32 cellular contexts compared by ENCODE assay signal in the genomic region with DNA sequence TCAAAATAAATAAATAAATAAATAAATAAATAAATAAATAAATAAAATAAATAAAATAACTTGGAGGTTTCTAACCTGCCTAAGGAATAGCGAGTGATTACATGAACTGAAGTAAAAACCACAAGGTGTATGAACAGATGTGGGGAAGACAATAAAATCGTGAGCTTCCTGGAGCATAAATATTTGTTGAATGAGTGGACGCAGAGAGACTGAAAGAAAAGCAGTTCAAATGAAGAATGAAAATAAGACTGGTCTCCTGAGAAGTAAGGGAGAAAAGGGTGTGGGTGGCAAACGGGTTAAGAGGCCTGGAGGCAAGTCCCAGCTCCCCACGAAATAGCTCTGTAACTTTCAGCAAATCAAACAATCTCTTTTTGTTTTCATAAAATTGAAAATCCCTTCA. TPM values are rescaled to one million over a fixed set of nuclear protein-coding genes. Genes with fewer than 3 reads are reported as not detected.
A peak's percentile ranks its signal among the peaks of the same experiment; 100 is the strongest.
DNase-seq lines count a peak whose midpoint lies in the region; ATAC-seq, FAIRE-seq and TF ChIP-seq lines count a peak whose summit lies in the region.
"Had no signal": no experiment of that assay in that cellular context is flagged by ENCODE, and none has a peak within 500 bp of the region (broad histone marks: within the 10 kb centered on the region; RNA-seq: fewer than 3 reads in every experiment).

No MANE protein-coding gene starts in this region.

- H3K36me3 ChIP-seq in astrocyte (ENCODE audit: insufficient read depth, low read length) (no peaks in the 10 kb centered on the region), osteoblast (ENCODE audit: insufficient read depth, low read length) (no peaks in the 10 kb centered on the region)
- no peaks in the 10 kb centered on the region for H3K36me3 ChIP-seq in CD8-positive, alpha-beta T cell (ENCODE audit: insufficient read depth, low read length)
- H3K36me3 ChIP-seq: adrenal gland, brain microvascular endothelial cell, right atrium auricular region, upper lobe of right lung had no signal

- no peaks in the 10 kb centered on the region for H3K79me2 ChIP-seq in astrocyte (ENCODE audit: insufficient read depth, low read length)
- no peaks in the 10 kb centered on the region for H3K79me2 ChIP-seq in osteoblast (ENCODE audit: insufficient read depth, low read length)
- H3K79me2 ChIP-seq: parathyroid adenoma had no signal

- H3K27me3 ChIP-seq in astrocyte (ENCODE audit: insufficient read depth, low read length) (no peaks in the 10 kb centered on the region), osteoblast (ENCODE audit: insufficient read depth, low read length) (no peaks in the 10 kb centered on the region)
- H3K27me3 ChIP-seq in CD8-positive, alpha-beta T cell (ENCODE audit: insufficient read depth, low read length), result no peaks in the 10 kb centered on the region
- H3K27me3 ChIP-seq: adrenal gland, BLaER1, brain microvascular endothelial cell, right atrium auricular region, upper lobe of right lung had no signal

- no peak for FAIRE-seq in astrocyte (lab: Jason Lieb, UNC)
- FAIRE-seq: endothelial cell of umbilical vein had no signal

- H3K9me3 ChIP-seq in astrocyte (ENCODE audit: insufficient read depth, low read depth, low read length) (no peaks in the 10 kb centered on the region), osteoblast (ENCODE audit: low read depth, low read length) (no peaks in the 10 kb centered on the region)
- no peaks in the 10 kb centered on the region for H3K9me3 ChIP-seq in CD8-positive, alpha-beta T cell (ENCODE audit: low read length)
- H3K9me3 ChIP-seq: adrenal gland, BLaER1, right atrium auricular region, upper lobe of right lung had no signal

- CTCF ChIA-PET in CD8-positive, alpha-beta T cell (lab: Charles Lee), result no interaction called here

- H3K27ac Mint-ChIP-seq in astrocyte (ENCODE audit: unreplicated experiment), result no peak overlapping the region
- no peak overlapping the region for H3K27ac Mint-ChIP-seq in CD8-positive, alpha-beta T cell
- H3K27ac Mint-ChIP-seq: nephron progenitor cell, T-cell had no signal

- no peaks in the 10 kb centered on the region for H3K9me3 Mint-ChIP-seq in astrocyte (ENCODE audit: unreplicated experiment)
- H3K9me3 Mint-ChIP-seq in CD8-positive, alpha-beta T cell, result no peaks in the 10 kb centered on the region
- H3K9me3 Mint-ChIP-seq: nephron progenitor cell, T-cell had no signal

- H3K4me1 Mint-ChIP-seq in astrocyte (ENCODE audit: low read depth, unreplicated experiment), result peaks cover 27% of the 10 kb centered on the region
- H3K4me1 Mint-ChIP-seq in CD8-positive, alpha-beta T cell (ENCODE audit: low read depth), result no peaks in the 10 kb centered on the region
- H3K4me1 Mint-ChIP-seq: T-cell had no signal

- POLR2A ChIA-PET in CD8-positive, alpha-beta T cell (lab: Charles Lee), result no interaction called here

- no peak overlapping the region for H3K9ac ChIP-seq in astrocyte (ENCODE audit: low read length)
- H3K9ac ChIP-seq: BLaER1, parathyroid adenoma had no signal

- H3K27me3 Mint-ChIP-seq in astrocyte (ENCODE audit: low read depth, unreplicated experiment), result no peaks in the 10 kb centered on the region
- no peaks in the 10 kb centered on the region for H3K27me3 Mint-ChIP-seq in CD8-positive, alpha-beta T cell (ENCODE audit: low read depth)
- H3K27me3 Mint-ChIP-seq: stimulated activated memory B cell treated with anti-CD40 and anti-IgM and Interleukin-4, amounts not matched to agents 10 μg/mL and 1 μg/mL and 100 μg/mL, for 72 hours; T-cell had no signal

- TF ChIP-seq CTCF in astrocyte (IDR thresholded peaks at IDR 0.05; ENCODE audit: insufficient read depth, low read depth, low read length) (no peak), osteoblast (IDR thresholded peaks at IDR 0.05; ENCODE audit: extremely low read depth, low read depth, low read length) (no peak)
- TF ChIP-seq CTCF in CD8-positive, alpha-beta T cell (IDR thresholded peaks at IDR 0.05), result no peak

- no peak for ATAC-seq in CD8-positive, alpha-beta T cell
- ATAC-seq: stimulated activated memory B cell treated with anti-CD40 and anti-IgM and Interleukin-4, amounts not matched to agents 10 μg/mL and 1 μg/mL and 100 μg/mL, for 72 hours; T-cell; upper lobe of right lung had no signal

- intact Hi-C loops in CD8-positive, alpha-beta T cell (cut with DNase I, micrococcal nuclease), result loop anchor here (5.0 to 10.0 kb wide), 2 partner anchors 74 to 1718 kb away; a partner anchor contains a TSS

- H3K4me3 ChIP-seq in astrocyte (ENCODE audit: insufficient read depth, low read depth, low read length) (no peak overlapping the region), osteoblast (ENCODE audit: insufficient read depth, low read length) (no peak overlapping the region)
- H3K4me3 ChIP-seq in CD8-positive, alpha-beta T cell (ENCODE audit: low read depth, low read length), result no peak overlapping the region
- H3K4me3 ChIP-seq: adrenal gland, BLaER1, right atrium auricular region, upper lobe of right lung had no signal

- H2AFZ ChIP-seq in astrocyte (ENCODE audit: low read depth, low read length) (no peak overlapping the region), osteoblast (ENCODE audit: low read length) (no peak overlapping the region)
- H2AFZ ChIP-seq: parathyroid adenoma had no signal

- H4K20me1 ChIP-seq in astrocyte (ENCODE audit: insufficient read depth, low read length), result no peaks in the 10 kb centered on the region
- H4K20me1 ChIP-seq in osteoblast (ENCODE audit: insufficient read depth, low read length), result no peaks in the 10 kb centered on the region

- DNase-seq in EL, result peak; percentile 65
- DNase-seq in M059J (ENCODE audit: low read depth), result peak; percentile 86
- DNase-seq in astrocyte (ENCODE audit: low read depth), result peak; percentile 52
- no peak for DNase-seq in osteoblast (ENCODE audit: insufficient read length, low spot score, missing footprints)
- no peak for DNase-seq in HCEC 1CT
- DNase-seq in NCI-H1105 (lab: John Stamatoyannopoulos, UW), result no peak
- DNase-seq in CD8-positive, alpha-beta T cell, result no peak
- no peak for DNase-seq in OCI-M2 (lab: John Stamatoyannopoulos, UW; ENCODE audit: unreplicated experiment)
- DNase-seq: activated CD4-positive, alpha-beta T cell treated with anti-CD3 and anti-CD28 coated beads, Interleukin-2, amount 50 U/mL, for 48 hours; activated naive CD4-positive, alpha-beta T cell treated with Interleukin-2 at 50 U/mL for 16 hours; adrenal gland; brain microvascular endothelial cell; COR-L47; IMR-90; islet precursor cell; NCI-H1417; NCI-H2081 treated with DMSO at 0.1 percent for 48 hours; NCI-H345; NCI-H82; nephron progenitor cell; SIG-M5; stimulated activated CD4-positive, alpha-beta T cell treated with anti-CD3 and anti-CD28 coated beads, Interleukin-4, amount 100 ng/mL, for 4 hours; T-cell; upper lobe of right lung had no signal

- H3K4me2 ChIP-seq in astrocyte (ENCODE audit: low read length), result peak overlapping the region; percentile 52
- peak overlapping the region; percentile 27 for H3K4me2 ChIP-seq in osteoblast (ENCODE audit: insufficient read depth, low read length)
- H3K4me2 ChIP-seq: BLaER1 had no signal

- no peak overlapping the region for H3K4me3 Mint-ChIP-seq in astrocyte (ENCODE audit: unreplicated experiment)
- no peak overlapping the region for H3K4me3 Mint-ChIP-seq in CD8-positive, alpha-beta T cell
- H3K4me3 Mint-ChIP-seq: nephron progenitor cell; stimulated activated memory B cell treated with anti-CD40 and anti-IgM and Interleukin-4, amounts not matched to agents 10 μg/mL and 1 μg/mL and 100 μg/mL, for 72 hours; T-cell had no signal

- H3K36me3 Mint-ChIP-seq in astrocyte (ENCODE audit: low read depth, unreplicated experiment), result no peaks in the 10 kb centered on the region
- H3K36me3 Mint-ChIP-seq in CD8-positive, alpha-beta T cell, result peaks cover 24% of the 10 kb centered on the region

- H3K4me1 ChIP-seq in astrocyte (ENCODE audit: insufficient read depth, low read length) (peaks cover 28% of the 10 kb centered on the region), osteoblast (ENCODE audit: insufficient read depth, low read length) (peaks cover 39% of the 10 kb centered on the region)
- H3K4me1 ChIP-seq in CD8-positive, alpha-beta T cell (ENCODE audit: insufficient read depth, low read length), result no peaks in the 10 kb centered on the region
- H3K4me1 ChIP-seq: BLaER1, parathyroid adenoma had no signal

- no peak overlapping the region for H3K27ac ChIP-seq in astrocyte (ENCODE audit: low read depth, low read length)
- H3K27ac ChIP-seq in osteoblast (ENCODE audit: low read depth, low read length), result no peak overlapping the region
- no peak overlapping the region for H3K27ac ChIP-seq in CD8-positive, alpha-beta T cell (ENCODE audit: low read depth, low read length)
- H3K27ac ChIP-seq: adrenal gland, BLaER1, brain microvascular endothelial cell, HL-60, parathyroid adenoma, right atrium auricular region, upper lobe of right lung had no signal

RNA-seq across cellular contexts. Expression of a gene that starts 33.6 kb away (rescaled TPM):
- 11.9 and 16.9 TPM in 2 replicates for total RNA-seq in M059J (2014; rRNA removed; shearing (Covaris generic))
- 16.6 and 22.6 TPM in 2 replicates for total RNA-seq in astrocyte
- 11.6 and 12.1 TPM in 2 replicates for total RNA-seq in osteoblast
- total RNA-seq in CD8-positive, alpha-beta T cell, result 1 to 10 TPM; 8.3 to 8.8 TPM

RNA-seq across cellular contexts. Expression of a gene that starts 33.6 kb away (rescaled TPM):
- total RNA-seq in M059J (2014; rRNA removed; shearing (Covaris generic)), result 30.2 and 30.8 TPM in 2 replicates
- 12.0 and 16.9 TPM in 2 replicates for total RNA-seq in astrocyte
- total RNA-seq in osteoblast, result 4.7 and 5.1 TPM in 2 replicates
- total RNA-seq in CD8-positive, alpha-beta T cell, result 1 to 10 TPM; 1.2 to 1.4 TPM

RNA-seq across cellular contexts. Expression of a gene that starts 45.5 kb away (rescaled TPM):
- not detected in 2 replicates for total RNA-seq in M059J (2014; rRNA removed; shearing (Covaris generic))
- total RNA-seq in astrocyte (not detected in 2 replicates), osteoblast (not detected in 2 replicates)
- total RNA-seq in CD8-positive, alpha-beta T cell, result under 1 TPM in 1 of 2 experiments, not detected in 1; 0.14 TPM
- total RNA-seq: endothelial cell of umbilical vein, IMR-90, lung microvascular endothelial cell, OCI-LY7, right atrium auricular region, upper lobe of right lung had no signal

Comparison
In these comparisons a context has a peak if more than half of its experiments do, and no peak if none do; other contexts are left out.
1. DNase-seq: peak in EL (single experiment), M059J (single experiment) and astrocyte (single experiment); none in osteoblast (single experiment), HCEC 1CT (single experiment), NCI-H1105 (single experiment), CD8-positive, alpha-beta T cell (0 of 7) and OCI-M2 (single experiment).